Comparison of ENCODE assay signal across 8 cellular contexts in genomic region chr2:99490088-99491065, GRCh38. TPM values are rescaled to one million over a fixed set of nuclear protein-coding genes. Genes with fewer than 3 reads are reported as not detected.
DNase-seq lines count a peak whose midpoint lies in the region; ATAC-seq and TF ChIP-seq lines count a peak whose summit lies in the region.

No MANE protein-coding gene starts in this region.

- peak; percentile 65 for TF ChIP-seq CTCF in astrocyte of the cerebellum (IDR thresholded peaks at IDR 0.05; ENCODE audit: low read depth, low read length, missing control alignments)
- peak; percentile 27 to 82 (median 81) for TF ChIP-seq CTCF in vagina (IDR thresholded peaks at IDR 0.05)

- in situ Hi-C loops in astrocyte of the cerebellum (cut with HindIII; ENCODE audit: low sequenced_read_pairs): no loop called here

- peak overlapping the region; percentile 82 for H3K4me3 ChIP-seq in astrocyte of the cerebellum (ENCODE audit: low read depth, low read length)
- peak overlapping the region; percentile 90 to 93 for H3K4me3 ChIP-seq in vagina

- H3K4me1 ChIP-seq in vagina: peaks cover 48% of the 10 kb centered on the region

- H3K27me3 ChIP-seq in vagina: no peaks in the 10 kb centered on the region

- peak; percentile 48 for ATAC-seq in GM18499 (IDR thresholded peaks at IDR 0.05; ENCODE audit: insufficient read depth, unreplicated experiment)
- ATAC-seq in HG02973 (IDR thresholded peaks at IDR 0.05; ENCODE audit: unreplicated experiment): peak; percentile 75

- intact Hi-C loops in vagina (cut with DNase I): no loop called here

- peak; percentile 68 for DNase-seq in NCI-H187 treated with DMSO at 0.1 percent for 48 hours (lab: John Stamatoyannopoulos, UW)
- DNase-seq in T-helper 22 cell (ENCODE audit: low read depth): peak; percentile 89
- peak; percentile 85 for DNase-seq in astrocyte of the cerebellum (ENCODE audit: low read depth)
- DNase-seq in hepatic stellate cell (ENCODE audit: low spot score): peak; percentile 94
- DNase-seq in putamen (ENCODE audit: low spot score): peak; percentile 95
- peak in 1 of 2 donors; percentile 96 for DNase-seq in vagina (ENCODE audit: extremely low spot score in 2 of 2)

- TF ChIP-seq POLR2A in vagina (IDR thresholded peaks at IDR 0.05): no peak

- peak overlapping the region; percentile 98 for H3K27ac ChIP-seq in vagina

- H3K36me3 ChIP-seq in vagina: no peaks in the 10 kb centered on the region

- H3K9me3 ChIP-seq in vagina: no peaks in the 10 kb centered on the region

RNA-seq across cellular contexts. Expression of gene REV1, which starts 0.6 kb away (rescaled TPM):
- total RNA-seq in vagina: 102 TPM
